In the genomic region with DNA sequence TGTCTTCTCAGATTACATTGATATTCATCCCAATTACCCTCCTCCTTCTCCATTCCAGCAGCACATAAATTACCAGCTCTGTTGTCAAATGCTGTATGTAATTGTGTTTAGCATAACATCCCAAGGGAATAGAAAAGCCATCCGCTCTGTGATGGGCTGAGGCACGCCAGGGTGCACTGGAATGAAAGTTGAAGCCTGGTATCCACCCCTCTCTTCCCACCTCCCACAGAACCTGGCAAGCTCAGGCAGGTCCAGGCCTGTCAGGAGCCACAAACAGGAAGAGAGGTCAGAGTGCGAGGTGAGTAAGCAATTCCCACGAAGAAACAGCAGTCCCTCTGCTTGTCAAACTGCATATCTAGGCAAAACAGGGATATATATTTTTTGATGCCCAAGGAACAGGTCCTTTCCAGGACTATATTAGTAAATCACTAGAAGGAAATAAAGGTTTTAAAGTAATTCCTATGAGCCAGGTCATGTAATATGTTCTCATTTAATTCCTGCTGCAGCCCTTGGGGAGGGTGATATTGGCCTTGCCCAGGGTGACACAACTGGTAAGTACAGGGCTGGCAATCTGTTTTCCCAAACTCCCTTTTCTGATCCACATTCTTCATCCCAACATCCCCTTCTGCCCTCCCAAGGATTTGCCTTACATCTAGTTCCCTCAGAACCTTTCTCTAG, we compare ENCODE assay signal across 8 cellular contexts.
DNase-seq lines count a peak whose midpoint lies in the region; ATAC-seq, FAIRE-seq and TF ChIP-seq lines count a peak whose summit lies in the region.
"Had no signal": no experiment of that assay in that cellular context is flagged by ENCODE, and none has a peak within 500 bp of the region (broad histone marks: within the 10 kb centered on the region; RNA-seq: fewer than 3 reads in every experiment).

No MANE protein-coding gene starts in this region.

- 2% methylated on average over 4 of the region's 4 CpGs for WGBS in mammary epithelial cell (ENCODE audit: low coverage, missing lambda C conversion rate)
- WGBS in spleen, 5 donors = 47 to 70% (median 59%) methylated on average over 4 of the region's 4 CpGs

- H3K4me3 ChIP-seq in GM23338 (no peak overlapping the region), mammary epithelial cell (replicated peaks in 1 of 3; ENCODE audit: insufficient read depth in 1 of 3, low read depth in 2 of 3, low read length in 3 of 3) (no peak overlapping the region), spleen (no peak overlapping the region)

- H3K4me1 ChIP-seq in GM23338 (ENCODE audit: insufficient read depth) (peaks cover 6% of the 10 kb centered on the region), mammary epithelial cell (ENCODE audit: insufficient read depth, low read length) (peaks cover 13% of the 10 kb centered on the region), spleen (no peaks in the 10 kb centered on the region)

- dilution Hi-C loops in mammary epithelial cell (cut with HindIII; ENCODE audit: low sequenced_read_pairs) = no loop called here

- no peak for FAIRE-seq in GM12891 (lab: Jason Lieb, UNC)

- DNase-seq in GM23338 (ENCODE audit: low spot score) (peak; percentile 33), NCI-H187 (lab: John Stamatoyannopoulos, UW) (peak; percentile 36 to 61), mammary epithelial cell (peak; percentile 87), GM12891 (ENCODE audit: insufficient read length, low spot score) (no peak), GM10266 (ENCODE audit: extremely low spot score) (no peak), spleen (no peak)
- DNase-seq: anterior cingulate cortex had no signal

- no peaks in the 10 kb centered on the region for H3K27me3 Mint-ChIP-seq in GM23338 (ENCODE audit: insufficient read depth, low read depth, poor library complexity)
- no peaks in the 10 kb centered on the region for H3K27me3 Mint-ChIP-seq in nephron (ENCODE audit: low read depth)

- in situ Hi-C loops in mammary epithelial cell (cut with MboI; ENCODE audit: low sequenced_read_pairs in 2 of 2) = no loop called here

- H3K9me3 ChIP-seq in mammary epithelial cell (replicated peaks; ENCODE audit: insufficient read depth, low read length) (no peaks in the 10 kb centered on the region), spleen (no peaks in the 10 kb centered on the region)

- H3K4me2 ChIP-seq in GM23338 (no peak overlapping the region; the same call in 1 of the 2 replicates), mammary epithelial cell (ENCODE audit: insufficient read depth, low read depth, low read length) (peak overlapping the region; percentile 60)

- H3K9me2 ChIP-seq in GM23338 (ENCODE audit: insufficient read depth) = peaks cover 4% of the 10 kb centered on the region; the same call in 1 of the 2 replicates

- CTCF ChIA-PET in mammary epithelial cell (lab: Charles Lee; ENCODE audit: low non-redundant PET) = interaction anchor here (0.6 kb wide), 1 partner anchor 556 kb away, joined by 3 read pairs; no protein-coding TSS in a partner anchor

- ATAC-seq in GM23338 = peak; percentile 82

- H3K27ac Mint-ChIP-seq in GM23338 (peak overlapping the region; percentile 28; the same call in 1 of the 2 replicates), nephron (peak overlapping the region; percentile 34 to 76 (median 46))

- no peak overlapping the region for H3K9ac ChIP-seq in mammary epithelial cell (ENCODE audit: insufficient read depth, low read length)

- BruUV-seq in mammary epithelial cell (replicated peaks; lab: Mats Ljungman, UMichigan) = no TSS peak

- no peaks in the 10 kb centered on the region for H3F3A ChIP-seq in GM23338 (replicated peaks; ENCODE audit: low read depth)

- H3K36me3 Mint-ChIP-seq in GM23338 (ENCODE audit: low read depth) (no peaks in the 10 kb centered on the region), nephron (ENCODE audit: low read depth) (no peaks in the 10 kb centered on the region)

- no peak for TF ChIP-seq POLR2A in GM12891 (IDR thresholded peaks at IDR 0.05; ENCODE audit: low read depth, low read length)
- no peak for TF ChIP-seq POLR2A in spleen (IDR thresholded peaks at IDR 0.05)

- H3K36me3 ChIP-seq in GM23338 (ENCODE audit: insufficient read depth) (no peaks in the 10 kb centered on the region), mammary epithelial cell (ENCODE audit: insufficient read depth, low read length) (no peaks in the 10 kb centered on the region), spleen (no peaks in the 10 kb centered on the region)

- no peaks in the 10 kb centered on the region for H3K27me3 ChIP-seq in GM23338 (ENCODE audit: insufficient read depth)
- no peaks in the 10 kb centered on the region for H3K27me3 ChIP-seq in mammary epithelial cell (ENCODE audit: insufficient read depth, low read length)
- H3K27me3 ChIP-seq in spleen (replicated peaks in 1 of 7) = no peaks in the 10 kb centered on the region

- H3K4me1 Mint-ChIP-seq in GM23338 (peaks cover 17% of the 10 kb centered on the region), nephron (peaks cover 35% of the 10 kb centered on the region)

- no peak for TF ChIP-seq CTCF in GM23338 (conservative IDR thresholded peaks at IDR 0.05; ENCODE audit: low read depth in 2 of 2)
- no peak for TF ChIP-seq CTCF in mammary epithelial cell (conservative IDR thresholded peaks at IDR 0.05 in 1 of 2, IDR thresholded peaks at IDR 0.05 in 1 of 2; ENCODE audit: extremely low read depth in 1 of 2, insufficient read depth in 1 of 2, low read depth in 1 of 2, low read length in 2 of 2)
- TF ChIP-seq CTCF in nephron (IDR thresholded peaks at IDR 0.05; ENCODE audit: unreplicated experiment in 3 of 3) = no peak
- TF ChIP-seq CTCF in GM10266 (IDR thresholded peaks at IDR 0.05; ENCODE audit: control insufficient read depth, insufficient read depth, low read depth, missing control alignments) = no peak
- TF ChIP-seq CTCF in spleen (IDR thresholded peaks at IDR 0.05 in 8 of 11, conservative IDR thresholded peaks at IDR 0.05 in 3 of 11) = no peak

- no peaks in the 10 kb centered on the region for H3K79me2 ChIP-seq in GM23338 (replicated peaks; ENCODE audit: insufficient read depth)
- no peaks in the 10 kb centered on the region for H3K79me2 ChIP-seq in mammary epithelial cell (ENCODE audit: insufficient read depth, low read length)

- H4K20me1 ChIP-seq in GM23338 (replicated peaks; ENCODE audit: insufficient read depth) (no peaks in the 10 kb centered on the region), mammary epithelial cell (ENCODE audit: insufficient read depth, low read length) (no peaks in the 10 kb centered on the region)

- H3K9me3 Mint-ChIP-seq in GM23338 = no peaks in the 10 kb centered on the region
- H3K9me3 Mint-ChIP-seq in nephron = no peaks in the 10 kb centered on the region

- H2AFZ ChIP-seq in GM23338 = no peak overlapping the region; the same call in 1 of the 2 replicates
- H2AFZ ChIP-seq in mammary epithelial cell (ENCODE audit: low read depth, low read length) = peak overlapping the region; percentile 27

- intact Hi-C loops in mammary epithelial cell (cut with micrococcal nuclease) = no loop called here
- intact Hi-C loops in spleen (cut with DNase I; ENCODE audit: low total_unique reads) = no loop called here

- no peak overlapping the region for H3K27ac ChIP-seq in GM23338 (ENCODE audit: low read depth)
- H3K27ac ChIP-seq in mammary epithelial cell (ENCODE audit: insufficient read depth, low read depth, low read length) = no peak overlapping the region
- no peak overlapping the region for H3K27ac ChIP-seq in spleen

- H3K4me3 Mint-ChIP-seq in GM23338 (no peak overlapping the region), nephron (peak overlapping the region in 1 of 3 experiments; percentile 2)

TF ChIP-seq in GM12891, 5 proteins besides CTCF, POLR2A, EP300 and RAD21:
- no peak for TF ChIP-seq POLR2AphosphoS5 (IDR thresholded peaks at IDR 0.05; ENCODE audit: low read depth, low read length)
- no peak for TF ChIP-seq POU2F2 (IDR thresholded peaks at IDR 0.05; ENCODE audit: low read depth, low read length)
- TF ChIP-seq SPI1 (IDR thresholded peaks at IDR 0.05; ENCODE audit: low read depth, low read length) = no peak
- TF ChIP-seq TAF1 (IDR thresholded peaks at IDR 0.05; ENCODE audit: low read depth, low read length) = no peak
- TF ChIP-seq PAX5 (IDR thresholded peaks at IDR 0.05; ENCODE audit: insufficient read depth, low read length, severe bottlenecking) = no peak

Comparison
In these comparisons a context has a peak if more than half of its experiments do, and no peak if none do; other contexts are left out.
1. DNase-seq: peak in GM23338 (single experiment), NCI-H187 (2 of 2) and mammary epithelial cell (single experiment); none in GM12891 (single experiment), GM10266 (single experiment) and spleen (single experiment).